Comparison of ENCODE assay signal across 8 cellular contexts in the genomic region with DNA sequence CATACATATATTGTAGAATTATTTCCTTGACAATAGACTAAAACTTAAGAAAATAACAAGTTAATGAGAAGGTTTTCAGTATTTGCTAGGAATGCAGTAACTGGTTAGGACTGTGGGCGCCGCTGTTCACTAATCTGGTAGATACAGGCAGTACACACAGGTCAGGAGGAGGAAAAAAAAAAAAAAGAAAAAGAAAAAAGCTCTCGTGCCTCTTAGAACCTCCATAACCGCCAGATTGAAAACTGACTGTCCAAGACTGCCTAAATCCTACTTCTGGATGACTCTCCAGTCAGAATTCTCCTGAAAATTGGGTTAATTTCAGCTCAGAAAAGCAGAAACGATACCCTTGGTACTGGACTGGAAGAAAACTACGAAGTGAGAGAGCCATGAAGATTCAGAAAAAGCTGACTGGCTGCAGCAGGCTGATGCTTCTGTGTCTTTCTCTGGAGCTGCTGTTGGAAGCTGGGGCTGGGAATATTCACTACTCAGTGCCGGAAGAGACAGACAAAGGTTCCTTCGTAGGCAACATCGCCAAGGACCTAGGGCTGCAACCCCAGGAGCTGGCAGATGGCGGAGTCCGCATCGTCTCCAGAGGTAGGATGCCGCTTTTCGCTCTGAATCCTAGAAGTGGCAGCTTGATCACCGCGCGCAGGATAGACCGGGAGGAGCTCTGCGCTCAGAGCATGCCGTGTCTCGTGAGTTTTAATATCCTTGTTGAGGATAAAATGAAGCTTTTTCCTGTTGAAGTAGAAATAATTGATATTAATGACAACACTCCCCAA. TPM values are rescaled to one million over a fixed set of nuclear protein-coding genes. Genes with fewer than 3 reads are reported as not detected.
DNase-seq lines count a peak whose midpoint lies in the region; FAIRE-seq and TF ChIP-seq lines count a peak whose summit lies in the region.

TSS of gene PCDHGA1 (plus strand) at position 216 of the 782 bp plus-strand sequence.

- peak; percentile 25 for DNase-seq in stimulated activated CD4-positive, alpha-beta T cell treated with anti-CD3 and anti-CD28 coated beads, Interleukin-15, amount 100 ng/mL, for 24 hours
- DNase-seq in stimulated activated CD4-positive, alpha-beta T cell treated with anti-CD3 and anti-CD28 coated beads, Interleukin-12 subunit alpha, Interleukin-12 subunit beta, amount 100 ng/mL, for 4 hours: no peak
- DNase-seq in MM.1S (peak; percentile 70), amniotic epithelial cell (ENCODE audit: low read depth) (peak; percentile 59), mesendoderm (peak; percentile 26), urothelium cell line (ENCODE audit: low spot score) (no peak), smooth muscle cell (lab: John Stamatoyannopoulos, UW; ENCODE audit: unreplicated experiment) (no peak), colonic mucosa (no peak)

- H2AK5ac ChIP-seq in mesendoderm (ENCODE audit: low read length): no peak within 1 kb of the TSS

- no peak within 1 kb of the TSS for H3K18ac ChIP-seq in mesendoderm (ENCODE audit: low read length)

- no peaks in the 10 kb centered on the region for H3F3A ChIP-seq in MM.1S (ENCODE audit: insufficient read depth, low read length)
- H3F3A ChIP-seq in smooth muscle cell (ENCODE audit: low read depth): no peaks in the 10 kb centered on the region

- intact Hi-C loops in colonic mucosa (cut with DNase I): no loop called here

- H4K8ac ChIP-seq in mesendoderm (ENCODE audit: low read depth, low read length): no peak within 1 kb of the TSS

- no peak within 1 kb of the TSS for H3K4ac ChIP-seq in mesendoderm (ENCODE audit: low read depth, low read length)

- H3K27me3 ChIP-seq in MM.1S (replicated peaks; ENCODE audit: insufficient read depth, low read length): 0 out of 2 replicates have a peak, but pooled peaks cover 6% of the 10 kb centered on the region
- no peaks in the 10 kb centered on the region for H3K27me3 ChIP-seq in mesendoderm (ENCODE audit: insufficient read depth, low read length, poor library complexity)
- H3K27me3 ChIP-seq in smooth muscle cell (ENCODE audit: low read depth): no peaks in the 10 kb centered on the region
- no peaks in the 10 kb centered on the region for H3K27me3 ChIP-seq in colonic mucosa

- no peak within 1 kb of the TSS for H3K56ac ChIP-seq in mesendoderm (ENCODE audit: low read length)

- FAIRE-seq in urothelium cell line (lab: Jason Lieb, UNC): no peak

- H3K4me1 ChIP-seq in MM.1S (ENCODE audit: low read length): no peaks in the 10 kb centered on the region
- H3K4me1 ChIP-seq in mesendoderm (ENCODE audit: control insufficient read depth, low read depth, low read length): no peaks in the 10 kb centered on the region
- H3K4me1 ChIP-seq in smooth muscle cell (ENCODE audit: low read depth): no peaks in the 10 kb centered on the region
- no peaks in the 10 kb centered on the region for H3K4me1 ChIP-seq in colonic mucosa

- H2BK15ac ChIP-seq in mesendoderm (replicated peaks; ENCODE audit: low read depth): no peak within 1 kb of the TSS

- H3K9ac ChIP-seq in MM.1S (ENCODE audit: low read length): peak within 1 kb of the TSS; percentile 34; the same call in 1 of the 2 replicates
- no peak within 1 kb of the TSS for H3K9ac ChIP-seq in mesendoderm (ENCODE audit: low read length)
- no peak within 1 kb of the TSS for H3K9ac ChIP-seq in smooth muscle cell (ENCODE audit: low read depth)
- H3K9ac ChIP-seq in colonic mucosa (ENCODE audit: low read depth in 2 of 2, low read length in 2 of 2): no peak within 1 kb of the TSS

- no peaks in the 10 kb centered on the region for H3K9me3 ChIP-seq in MM.1S (replicated peaks; ENCODE audit: insufficient read depth, low read length)
- peaks cover 11% of the 10 kb centered on the region for H3K9me3 ChIP-seq in smooth muscle cell (replicated peaks; ENCODE audit: low read depth)
- no peaks in the 10 kb centered on the region for H3K9me3 ChIP-seq in colonic mucosa

- H3K4me3 ChIP-seq in MM.1S (ENCODE audit: low read length) (peak within 1 kb of the TSS; percentile 59), mesendoderm (ENCODE audit: low read length) (no peak within 1 kb of the TSS), smooth muscle cell (no peak within 1 kb of the TSS), colonic mucosa (no peak within 1 kb of the TSS)

- H3K36me3 ChIP-seq in MM.1S (replicated peaks; ENCODE audit: insufficient read depth, low read length): no peaks in the 10 kb centered on the region
- H3K36me3 ChIP-seq in mesendoderm (ENCODE audit: control insufficient read depth, insufficient read depth, low read length): no peaks in the 10 kb centered on the region
- no peaks in the 10 kb centered on the region for H3K36me3 ChIP-seq in smooth muscle cell (ENCODE audit: low read depth)
- no peaks in the 10 kb centered on the region for H3K36me3 ChIP-seq in colonic mucosa

- H3K27ac ChIP-seq in MM.1S (ENCODE audit: low read length) (no peak within 1 kb of the TSS), mesendoderm (ENCODE audit: low read depth, low read length) (no peak within 1 kb of the TSS), smooth muscle cell (ENCODE audit: low read depth) (no peak within 1 kb of the TSS), colonic mucosa (no peak within 1 kb of the TSS)

- no peak within 1 kb of the TSS for H4K5ac ChIP-seq in mesendoderm (ENCODE audit: low read length)

- WGBS in mesendoderm (ENCODE audit: extremely low coverage, insufficient coverage, low lambda C conversion rate): no CpG with 5 or more reads among the region's 21 CpGs
- 89% methylated on average over 21 of the region's 21 CpGs for WGBS in smooth muscle cell (ENCODE audit: low lambda C conversion rate)

- H2BK120ac ChIP-seq in mesendoderm (ENCODE audit: low read depth, low read length): no peak within 1 kb of the TSS

- H4K20me1 ChIP-seq in MM.1S (ENCODE audit: insufficient read depth, low read length): no peaks in the 10 kb centered on the region
- H4K20me1 ChIP-seq in smooth muscle cell (ENCODE audit: low read depth): no peaks in the 10 kb centered on the region

- peak; percentile 74 for TF ChIP-seq CTCF in MM.1S (IDR thresholded peaks at IDR 0.05; ENCODE audit: low read length)
- no peak for TF ChIP-seq CTCF in smooth muscle cell (IDR thresholded peaks at IDR 0.05; ENCODE audit: borderline replicate concordance, insufficient read depth, poor library complexity, severe bottlenecking)
- TF ChIP-seq CTCF in colonic mucosa (IDR thresholded peaks at IDR 0.05): no peak

- H3K79me2 ChIP-seq in MM.1S (ENCODE audit: low read length) (no peaks in the 10 kb centered on the region), mesendoderm (ENCODE audit: control insufficient read depth, insufficient read depth, low read length) (no peaks in the 10 kb centered on the region), smooth muscle cell (ENCODE audit: low read depth) (no peaks in the 10 kb centered on the region)

- H3K9me2 ChIP-seq in MM.1S (replicated peaks; ENCODE audit: insufficient read depth, low read length): no peaks in the 10 kb centered on the region

- H2AFZ ChIP-seq in MM.1S (ENCODE audit: low read length): peak within 1 kb of the TSS; percentile 73
- H2AFZ ChIP-seq in smooth muscle cell (ENCODE audit: low read depth): no peak within 1 kb of the TSS

- H3K23ac ChIP-seq in mesendoderm (ENCODE audit: low read length): no peak within 1 kb of the TSS

- no peaks in the 10 kb centered on the region for H3K79me1 ChIP-seq in mesendoderm (ENCODE audit: low read length)

- no peak within 1 kb of the TSS for H2BK5ac ChIP-seq in mesendoderm (ENCODE audit: low read length)

- H3K4me2 ChIP-seq in MM.1S (ENCODE audit: low read depth, low read length): peak within 1 kb of the TSS; percentile 75
- no peak within 1 kb of the TSS for H3K4me2 ChIP-seq in mesendoderm (ENCODE audit: low read length)
- H3K4me2 ChIP-seq in smooth muscle cell: no peak within 1 kb of the TSS

RNA-seq across cellular contexts. Expression of gene PCDHGA1, which starts in this region (rescaled TPM):
- polyA plus RNA-seq in mesendoderm (2013, experiment 1 of 2): 0.80 TPM
- polyA plus RNA-seq in mesendoderm (2013, experiment 2 of 2): 0.71 TPM
- total RNA-seq in smooth muscle cell (0.58 and 0.63 TPM in 2 replicates), colonic mucosa (under 1 TPM; 0.10 to 0.37 TPM)
- polyA plus RNA-seq in smooth muscle cell: 0.05 TPM in 1 of 2 replicates, not detected in the other

Comparison
In these comparisons a context has a peak if more than half of its experiments do, and no peak if none do; other contexts are left out.
1. DNase-seq: peak in stimulated activated CD4-positive, alpha-beta T cell treated with anti-CD3 and anti-CD28 coated beads, Interleukin-15, amount 100 ng/mL, for 24 hours (single experiment), MM.1S (single experiment), amniotic epithelial cell (single experiment) and mesendoderm (single experiment); none in stimulated activated CD4-positive, alpha-beta T cell treated with anti-CD3 and anti-CD28 coated beads, Interleukin-12 subunit alpha, Interleukin-12 subunit beta, amount 100 ng/mL, for 4 hours (single experiment), urothelium cell line (single experiment), smooth muscle cell (single experiment) and colonic mucosa (single experiment).